ENCODE assay signal across 22 cellular contexts in the genomic region with DNA sequence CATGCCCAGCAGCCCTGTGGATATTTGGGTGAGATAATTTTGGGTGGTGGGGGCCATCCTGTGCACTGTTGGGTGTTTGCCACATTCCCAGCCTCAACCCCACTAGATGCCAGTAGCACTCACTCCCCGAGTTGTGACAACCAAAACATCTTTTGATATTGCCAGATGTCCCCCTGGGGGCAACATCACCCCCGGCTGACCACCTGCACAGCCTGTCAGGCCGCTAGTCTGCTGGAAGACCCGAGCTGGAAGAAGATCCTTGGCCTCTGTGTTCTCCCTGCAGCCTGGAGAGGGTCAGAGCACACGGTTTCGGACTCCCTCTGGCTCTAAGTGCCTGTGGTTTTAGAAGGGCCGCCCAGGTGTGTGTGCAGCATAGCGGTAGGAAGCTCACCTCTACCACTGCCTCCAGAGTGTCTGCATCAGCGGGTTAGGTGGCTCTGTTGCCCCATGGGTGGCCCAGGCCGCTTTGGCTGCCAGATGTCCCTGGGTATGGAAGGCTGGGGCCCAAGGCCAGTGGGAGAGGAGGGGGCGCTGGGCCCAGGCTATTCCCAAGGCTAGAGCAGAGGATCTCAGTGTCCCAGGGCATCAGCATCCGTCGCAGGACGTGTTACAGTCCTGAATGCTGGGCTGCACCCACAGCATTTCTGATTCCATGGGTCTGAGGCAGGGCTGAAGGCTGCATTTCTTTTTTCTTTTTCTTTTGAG.
A peak's percentile ranks its signal among the peaks of the same experiment; 100 is the strongest.
DNase-seq lines count a peak whose midpoint lies in the region; ATAC-seq and TF ChIP-seq lines count a peak whose summit lies in the region.
"Had no signal": no experiment of that assay in that cellular context is flagged by ENCODE, and none has a peak within 500 bp of the region (broad histone marks: within the 10 kb centered on the region; RNA-seq: fewer than 3 reads in every experiment).

No MANE protein-coding gene starts in this region.

- H3K27ac ChIP-seq in left ventricle myocardium inferior (replicated peaks) = no peak overlapping the region
- H3K27ac ChIP-seq: esophagus squamous epithelium, skin epidermis, tibial nerve had no signal

- H3K27me3 Mint-ChIP-seq in natural killer cell treated with Interleukin-12 subunit alpha and Interleukin-12 subunit beta and Interleukin-15 and Interleukin-18, amount 100 ng/mL, for 72 hours = peaks cover 0 to 3% of the 10 kb centered on the region in 2 donors
- H3K27me3 Mint-ChIP-seq in natural killer cell (ENCODE audit: low read depth in 2 of 2) = peaks cover 0 to 3% of the 10 kb centered on the region in 2 donors
- H3K27me3 Mint-ChIP-seq: brain; CD4-positive, alpha-beta T cell had no signal

- no peak overlapping the region for H3K4me3 Mint-ChIP-seq in natural killer cell treated with Interleukin-12 subunit alpha and Interleukin-12 subunit beta and Interleukin-15 and Interleukin-18, amount 100 ng/mL, for 72 hours
- no peak overlapping the region for H3K4me3 Mint-ChIP-seq in natural killer cell
- H3K4me3 Mint-ChIP-seq: brain; CD4-positive, alpha-beta T cell; stimulated activated memory B cell treated with anti-CD40 and anti-IgM and Interleukin-4, amounts not matched to agents 10 μg/mL and 1 μg/mL and 100 μg/mL, for 72 hours had no signal

- peaks cover 10% of the 10 kb centered on the region for H3K27me3 ChIP-seq in left ventricle myocardium inferior (ENCODE audit: low read depth)
- H3K27me3 ChIP-seq: tibial nerve had no signal

- H3K27ac Mint-ChIP-seq in natural killer cell treated with Interleukin-12 subunit alpha and Interleukin-12 subunit beta and Interleukin-15 and Interleukin-18, amount 100 ng/mL, for 72 hours = no peak overlapping the region
- no peak overlapping the region for H3K27ac Mint-ChIP-seq in natural killer cell
- H3K27ac Mint-ChIP-seq: CD4-positive, alpha-beta T cell; stimulated activated memory B cell treated with anti-CD40 and anti-IgM and Interleukin-4, amounts not matched to agents 10 μg/mL and 1 μg/mL and 100 μg/mL, for 72 hours had no signal

- peaks cover 19% of the 10 kb centered on the region for H3K4me1 ChIP-seq in left ventricle myocardium inferior

- no peak overlapping the region for H3K4me3 ChIP-seq in left ventricle myocardium inferior
- H3K4me3 ChIP-seq: esophagus squamous epithelium, GM12878, skin epidermis, tibial nerve had no signal

- DNase-seq in DMS53 (lab: John Stamatoyannopoulos, UW) (peak; percentile 39), DMS53 treated with DMSO at 0.1 percent for 48 hours (lab: John Stamatoyannopoulos, UW; ENCODE audit: unreplicated experiment) (no peak), natural killer cell (no peak), left ventricle myocardium inferior (peak; percentile 7), DMS 273 (lab: John Stamatoyannopoulos, UW; ENCODE audit: unreplicated experiment) (no peak), SHP77 (lab: John Stamatoyannopoulos, UW) (no peak)
- DNase-seq in natural killer cell treated with Interleukin-12 subunit alpha and Interleukin-12 subunit beta and Interleukin-15 and Interleukin-18, amount 100 ng/mL, for 72 hours (ENCODE audit: low spot score) = peak; percentile 42
- DNase-seq: 8988T; activated CD4-positive, alpha-beta T cell treated with anti-CD3 and anti-CD28 coated beads, Interleukin-2, amount 50 U/mL, for 1 hour; esophagus squamous epithelium; GOT3; islet precursor cell; occipital lobe; SIG-M5; T-helper 9 cell had no signal

- no peak for ATAC-seq in natural killer cell treated with Interleukin-12 subunit alpha and Interleukin-12 subunit beta and Interleukin-15 and Interleukin-18, amount 100 ng/mL, for 72 hours
- no peak for ATAC-seq in natural killer cell
- ATAC-seq in GM21576 (IDR thresholded peaks at IDR 0.05; ENCODE audit: unreplicated experiment) = no peak
- ATAC-seq: stimulated activated memory B cell treated with anti-CD40 and anti-IgM and Interleukin-4, amounts not matched to agents 10 μg/mL and 1 μg/mL and 100 μg/mL, for 72 hours had no signal

- no peaks in the 10 kb centered on the region for H3K9me3 ChIP-seq in left ventricle myocardium inferior (replicated peaks)
- H3K9me3 ChIP-seq: esophagus squamous epithelium, tibial nerve had no signal

- TF ChIP-seq CTCF in natural killer cell (IDR thresholded peaks at IDR 0.05) (no peak), left ventricle myocardium inferior (IDR thresholded peaks at IDR 0.05; ENCODE audit: borderline replicate concordance) (no peak)

- H3K4me1 Mint-ChIP-seq in natural killer cell treated with Interleukin-12 subunit alpha and Interleukin-12 subunit beta and Interleukin-15 and Interleukin-18, amount 100 ng/mL, for 72 hours (ENCODE audit: low read depth in 2 of 2) = peaks cover 3 to 5% of the 10 kb centered on the region in 2 donors
- peaks cover 5% of the 10 kb centered on the region in 2 donors for H3K4me1 Mint-ChIP-seq in natural killer cell

- H3K9me3 Mint-ChIP-seq in natural killer cell treated with Interleukin-12 subunit alpha and Interleukin-12 subunit beta and Interleukin-15 and Interleukin-18, amount 100 ng/mL, for 72 hours = no peaks in the 10 kb centered on the region
- H3K9me3 Mint-ChIP-seq in natural killer cell = no peaks in the 10 kb centered on the region
- H3K9me3 Mint-ChIP-seq: CD4-positive, alpha-beta T cell had no signal

- H3K36me3 ChIP-seq in left ventricle myocardium inferior = no peaks in the 10 kb centered on the region

- no peaks in the 10 kb centered on the region for H3K36me3 Mint-ChIP-seq in natural killer cell treated with Interleukin-12 subunit alpha and Interleukin-12 subunit beta and Interleukin-15 and Interleukin-18, amount 100 ng/mL, for 72 hours
- no peaks in the 10 kb centered on the region for H3K36me3 Mint-ChIP-seq in natural killer cell
- H3K36me3 Mint-ChIP-seq: brain; stimulated activated memory B cell treated with anti-CD40 and anti-IgM and Interleukin-4, amounts not matched to agents 10 μg/mL and 1 μg/mL and 100 μg/mL, for 72 hours had no signal

- intact Hi-C loops in natural killer cell (cut with micrococcal nuclease) = no loop called here
- intact Hi-C loops in left ventricle myocardium inferior (cut with micrococcal nuclease) = no loop called here

Comparison
In these comparisons a context has a peak if more than half of its experiments do, and no peak if none do; other contexts are left out.
1. DNase-seq: peak in DMS53 (single experiment), natural killer cell treated with Interleukin-12 subunit alpha and Interleukin-12 subunit beta and Interleukin-15 and Interleukin-18, amount 100 ng/mL, for 72 hours (single experiment) and left ventricle myocardium inferior (single experiment); none in DMS53 treated with DMSO at 0.1 percent for 48 hours (single experiment), natural killer cell (single experiment), DMS 273 (single experiment) and SHP77 (0 of 2).